In the genomic region with DNA sequence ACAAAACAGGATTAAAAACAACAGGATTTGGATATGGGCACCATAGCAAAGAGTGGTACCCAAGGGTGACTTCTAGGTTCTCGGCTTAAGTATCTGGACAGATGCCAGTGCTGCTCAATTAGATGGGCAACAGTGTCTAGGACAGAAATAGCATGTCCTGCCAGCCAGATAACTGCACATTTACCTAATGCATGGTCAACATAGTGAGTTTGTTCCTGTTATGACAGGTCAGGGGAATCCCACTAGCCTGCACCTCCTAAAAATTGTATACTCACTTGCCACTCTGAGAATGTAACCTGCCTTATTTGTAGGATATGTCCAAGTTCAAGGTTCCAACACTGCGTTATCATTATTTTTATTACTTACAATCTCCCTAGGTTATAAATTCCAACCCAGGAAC, we compare ENCODE assay signal across 13 cellular contexts.
DNase-seq lines count a peak whose midpoint lies in the region; ATAC-seq lines count a peak whose summit lies in the region.
"Had no signal": no experiment of that assay in that cellular context is flagged by ENCODE, and none has a peak within 500 bp of the region (broad histone marks: within the 10 kb centered on the region; RNA-seq: fewer than 3 reads in every experiment).

No MANE protein-coding gene starts in this region.

- CTCF ChIA-PET in activated CD8-positive, alpha-beta T cell treated with anti-CD3 and anti-CD28 coated beads, Interleukin-2, amount 10 ng/mL, durations not matched to agents 7 days and 5 days (lab: Charles Lee), result no interaction called here

- no peaks in the 10 kb centered on the region for H3K27me3 Mint-ChIP-seq in activated CD8-positive, alpha-beta T cell treated with anti-CD3 and anti-CD28 coated beads, Interleukin-2, amount 10 ng/mL, durations not matched to agents 7 days and 5 days (ENCODE audit: low read depth)
- H3K27me3 Mint-ChIP-seq: activated CD8-positive, alpha-beta memory T cell treated with anti-CD3 and anti-CD28 coated beads, Interleukin-2, amount 10 ng/mL, durations not matched to agents 7 days and 5 days had no signal

- POLR2A ChIA-PET in activated CD8-positive, alpha-beta T cell treated with anti-CD3 and anti-CD28 coated beads, Interleukin-2, amount 10 ng/mL, durations not matched to agents 7 days and 5 days (lab: Charles Lee), result no interaction called here

- ATAC-seq in GM18858 (IDR thresholded peaks at IDR 0.05; ENCODE audit: unreplicated experiment), result peak; percentile 93
- ATAC-seq in GM21367 (IDR thresholded peaks at IDR 0.05; ENCODE audit: unreplicated experiment), result peak; percentile 49
- peak; percentile 78 for ATAC-seq in HG02973 (IDR thresholded peaks at IDR 0.05; ENCODE audit: unreplicated experiment)
- no peak for ATAC-seq in activated CD8-positive, alpha-beta T cell treated with anti-CD3 and anti-CD28 coated beads, Interleukin-2, amount 10 ng/mL, durations not matched to agents 7 days and 5 days
- ATAC-seq: activated CD8-positive, alpha-beta memory T cell treated with anti-CD3 and anti-CD28 coated beads, Interleukin-2, amount 10 ng/mL, durations not matched to agents 7 days and 5 days; left ventricle myocardium superior had no signal

- H3K27ac Mint-ChIP-seq in activated CD8-positive, alpha-beta T cell treated with anti-CD3 and anti-CD28 coated beads, Interleukin-2, amount 10 ng/mL, durations not matched to agents 7 days and 5 days, result no peak overlapping the region
- H3K27ac Mint-ChIP-seq: activated CD8-positive, alpha-beta memory T cell treated with anti-CD3 and anti-CD28 coated beads, Interleukin-2, amount 10 ng/mL, durations not matched to agents 7 days and 5 days; neural progenitor cell had no signal

- no peak overlapping the region for H3K4me3 Mint-ChIP-seq in activated CD8-positive, alpha-beta T cell treated with anti-CD3 and anti-CD28 coated beads, Interleukin-2, amount 10 ng/mL, durations not matched to agents 7 days and 5 days
- H3K4me3 Mint-ChIP-seq: activated CD8-positive, alpha-beta memory T cell treated with anti-CD3 and anti-CD28 coated beads, Interleukin-2, amount 10 ng/mL, durations not matched to agents 7 days and 5 days; neural progenitor cell had no signal

- no peaks in the 10 kb centered on the region for H3K4me1 Mint-ChIP-seq in activated CD8-positive, alpha-beta T cell treated with anti-CD3 and anti-CD28 coated beads, Interleukin-2, amount 10 ng/mL, durations not matched to agents 7 days and 5 days (ENCODE audit: low read depth)
- H3K4me1 Mint-ChIP-seq: activated CD8-positive, alpha-beta memory T cell treated with anti-CD3 and anti-CD28 coated beads, Interleukin-2, amount 10 ng/mL, durations not matched to agents 7 days and 5 days; neural progenitor cell had no signal

- DNase-seq in NCI-H2029 treated with DMSO at 0.1 percent for 48 hours (lab: John Stamatoyannopoulos, UW) (peak; percentile 47), mucosa of gallbladder (ENCODE audit: low spot score) (no peak)
- no peak for DNase-seq in activated CD8-positive, alpha-beta T cell treated with anti-CD3 and anti-CD28 coated beads, Interleukin-2, amount 10 ng/mL, durations not matched to agents 7 days and 5 days
- DNase-seq in stimulated activated CD4-positive, alpha-beta T cell treated with anti-CD3 and anti-CD28 coated beads, Interleukin-2, amount 100 ng/mL, for 48 hours, result no peak
- DNase-seq: activated CD8-positive, alpha-beta memory T cell treated with anti-CD3 and anti-CD28 coated beads, Interleukin-2, amount 10 ng/mL, durations not matched to agents 7 days and 5 days; glutamatergic neuron; left ventricle myocardium superior; NCI-H1694; T-helper 9 cell had no signal

- no peaks in the 10 kb centered on the region for H3K36me3 Mint-ChIP-seq in activated CD8-positive, alpha-beta T cell treated with anti-CD3 and anti-CD28 coated beads, Interleukin-2, amount 10 ng/mL, durations not matched to agents 7 days and 5 days (ENCODE audit: low read depth)
- H3K36me3 Mint-ChIP-seq: activated CD8-positive, alpha-beta memory T cell treated with anti-CD3 and anti-CD28 coated beads, Interleukin-2, amount 10 ng/mL, durations not matched to agents 7 days and 5 days; neural progenitor cell had no signal

- no peaks in the 10 kb centered on the region for H3K9me3 Mint-ChIP-seq in activated CD8-positive, alpha-beta T cell treated with anti-CD3 and anti-CD28 coated beads, Interleukin-2, amount 10 ng/mL, durations not matched to agents 7 days and 5 days (ENCODE audit: insufficient read depth)
- H3K9me3 Mint-ChIP-seq: neural progenitor cell had no signal
